In genomic region chr2:61889212-61889956, GRCh38 we compare ENCODE assay signal across 1 cellular context.
TF ChIP-seq lines count a peak whose summit lies in the region.

No MANE protein-coding gene starts in this region.

TF ChIP-seq in HepG2, 621 proteins besides CTCF, POLR2A, EP300 and RAD21:
- TF ChIP-seq ZBTB33 (CRISPR knock-in tag; IDR thresholded peaks at IDR 0.05) (peak; percentile 62), GTF2F1 (IDR thresholded peaks at IDR 0.05; ENCODE audit: low read length) (no peak), HNRNPL (IDR thresholded peaks at IDR 0.05; ENCODE audit: low read depth, low read length) (0 out of 2 replicates have a peak, but pooled peaks have one; percentile 4), MXD4 (CRISPR knock-in tag; IDR thresholded peaks at IDR 0.05) (no peak), NR2F2 (IDR thresholded peaks at IDR 0.05; ENCODE audit: borderline replicate concordance, low read depth) (no peak), TAF1 (CRISPR knock-in tag; IDR thresholded peaks at IDR 0.05) (no peak), HDAC6 (IDR thresholded peaks at IDR 0.05; ENCODE audit: low read depth, low read length) (no peak), NFKB2 (CRISPR knock-in tag; IDR thresholded peaks at IDR 0.05; ENCODE audit: borderline replicate concordance) (0 out of 2 replicates have a peak, but pooled peaks have one; percentile 30), ZNF776 (CRISPR knock-in tag; IDR thresholded peaks at IDR 0.05) (0 out of 2 replicates have a peak, but pooled peaks have one; percentile 23), KDM1A (CRISPR knock-in tag; IDR thresholded peaks at IDR 0.05) (no peak), ZNF790 (CRISPR knock-in tag; IDR thresholded peaks at IDR 0.05; ENCODE audit: borderline replicate concordance) (no peak), MYC (CRISPR knock-in tag; IDR thresholded peaks at IDR 0.05; ENCODE audit: borderline replicate concordance) (no peak), ADNP (CRISPR knock-in tag; IDR thresholded peaks at IDR 0.05) (0 out of 2 replicates have a peak, but pooled peaks have one; percentile 43), ZBTB7A (CRISPR knock-in tag; IDR thresholded peaks at IDR 0.05) (peak; percentile 38; the same call in 1 of the 2 replicates), ZNF30 (CRISPR knock-in tag; IDR thresholded peaks at IDR 0.05) (peak; percentile 43; the same call in 1 of the 2 replicates), ZNF343 (CRISPR knock-in tag; IDR thresholded peaks at IDR 0.05) (no peak), SAP130 (CRISPR knock-in tag; IDR thresholded peaks at IDR 0.05; ENCODE audit: low read depth) (no peak), MTF2 (CRISPR knock-in tag; IDR thresholded peaks at IDR 0.05; ENCODE audit: borderline replicate concordance) (0 out of 2 replicates have a peak, but pooled peaks have one; percentile 34), ZBTB38 (CRISPR knock-in tag; IDR thresholded peaks at IDR 0.05) (peak; percentile 97), NFE2 (CRISPR knock-in tag; IDR thresholded peaks at IDR 0.05) (no peak), PRPF4 (IDR thresholded peaks at IDR 0.05; ENCODE audit: low read depth, low read length, poor library complexity, severe bottlenecking) (peak; percentile 77), ZNF550 (CRISPR knock-in tag; IDR thresholded peaks at IDR 0.05; ENCODE audit: borderline replicate concordance) (no peak), DPF2 (CRISPR knock-in tag; IDR thresholded peaks at IDR 0.05; ENCODE audit: borderline replicate concordance, low read depth) (no peak), ZNF558 (CRISPR knock-in tag; IDR thresholded peaks at IDR 0.05; ENCODE audit: borderline replicate concordance) (no peak)
- TF ChIP-seq, protein P1, sequence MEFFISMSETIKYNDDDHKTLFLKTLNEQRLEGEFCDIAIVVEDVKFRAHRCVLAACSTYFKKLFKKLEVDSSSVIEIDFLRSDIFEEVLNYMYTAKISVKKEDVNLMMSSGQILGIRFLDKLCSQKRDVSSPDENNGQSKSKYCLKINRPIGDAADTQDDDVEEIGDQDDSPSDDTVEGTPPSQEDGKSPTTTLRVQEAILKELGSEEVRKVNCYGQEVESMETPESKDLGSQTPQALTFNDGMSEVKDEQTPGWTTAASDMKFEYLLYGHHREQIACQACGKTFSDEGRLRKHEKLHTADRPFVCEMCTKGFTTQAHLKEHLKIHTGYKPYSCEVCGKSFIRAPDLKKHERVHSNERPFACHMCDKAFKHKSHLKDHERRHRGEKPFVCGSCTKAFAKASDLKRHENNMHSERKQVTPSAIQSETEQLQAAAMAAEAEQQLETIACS (CRISPR knock-in tag; IDR thresholded peaks at IDR 0.05) = 0 out of 2 replicates have a peak, but pooled peaks have one; percentile 9
- TF ChIP-seq, protein P2, sequence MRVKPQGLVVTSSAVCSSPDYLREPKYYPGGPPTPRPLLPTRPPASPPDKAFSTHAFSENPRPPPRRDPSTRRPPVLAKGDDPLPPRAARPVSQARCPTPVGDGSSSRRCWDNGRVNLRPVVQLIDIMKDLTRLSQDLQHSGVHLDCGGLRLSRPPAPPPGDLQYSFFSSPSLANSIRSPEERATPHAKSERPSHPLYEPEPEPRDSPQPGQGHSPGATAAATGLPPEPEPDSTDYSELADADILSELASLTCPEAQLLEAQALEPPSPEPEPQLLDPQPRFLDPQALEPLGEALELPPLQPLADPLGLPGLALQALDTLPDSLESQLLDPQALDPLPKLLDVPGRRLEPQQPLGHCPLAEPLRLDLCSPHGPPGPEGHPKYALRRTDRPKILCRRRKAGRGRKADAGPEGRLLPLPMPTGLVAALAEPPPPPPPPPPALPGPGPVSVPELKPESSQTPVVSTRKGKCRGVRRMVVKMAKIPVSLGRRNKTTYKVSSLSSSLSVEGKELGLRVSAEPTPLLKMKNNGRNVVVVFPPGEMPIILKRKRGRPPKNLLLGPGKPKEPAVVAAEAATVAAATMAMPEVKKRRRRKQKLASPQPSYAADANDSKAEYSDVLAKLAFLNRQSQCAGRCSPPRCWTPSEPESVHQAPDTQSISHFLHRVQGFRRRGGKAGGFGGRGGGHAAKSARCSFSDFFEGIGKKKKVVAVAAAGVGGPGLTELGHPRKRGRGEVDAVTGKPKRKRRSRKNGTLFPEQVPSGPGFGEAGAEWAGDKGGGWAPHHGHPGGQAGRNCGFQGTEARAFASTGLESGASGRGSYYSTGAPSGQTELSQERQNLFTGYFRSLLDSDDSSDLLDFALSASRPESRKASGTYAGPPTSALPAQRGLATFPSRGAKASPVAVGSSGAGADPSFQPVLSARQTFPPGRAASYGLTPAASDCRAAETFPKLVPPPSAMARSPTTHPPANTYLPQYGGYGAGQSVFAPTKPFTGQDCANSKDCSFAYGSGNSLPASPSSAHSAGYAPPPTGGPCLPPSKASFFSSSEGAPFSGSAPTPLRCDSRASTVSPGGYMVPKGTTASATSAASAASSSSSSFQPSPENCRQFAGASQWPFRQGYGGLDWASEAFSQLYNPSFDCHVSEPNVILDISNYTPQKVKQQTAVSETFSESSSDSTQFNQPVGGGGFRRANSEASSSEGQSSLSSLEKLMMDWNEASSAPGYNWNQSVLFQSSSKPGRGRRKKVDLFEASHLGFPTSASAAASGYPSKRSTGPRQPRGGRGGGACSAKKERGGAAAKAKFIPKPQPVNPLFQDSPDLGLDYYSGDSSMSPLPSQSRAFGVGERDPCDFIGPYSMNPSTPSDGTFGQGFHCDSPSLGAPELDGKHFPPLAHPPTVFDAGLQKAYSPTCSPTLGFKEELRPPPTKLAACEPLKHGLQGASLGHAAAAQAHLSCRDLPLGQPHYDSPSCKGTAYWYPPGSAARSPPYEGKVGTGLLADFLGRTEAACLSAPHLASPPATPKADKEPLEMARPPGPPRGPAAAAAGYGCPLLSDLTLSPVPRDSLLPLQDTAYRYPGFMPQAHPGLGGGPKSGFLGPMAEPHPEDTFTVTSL (CRISPR knock-in tag; IDR thresholded peaks at IDR 0.05; ENCODE audit: borderline replicate concordance) = 0 out of 2 replicates have a peak, but pooled peaks have one; percentile 9
- TF ChIP-seq, protein P3, sequence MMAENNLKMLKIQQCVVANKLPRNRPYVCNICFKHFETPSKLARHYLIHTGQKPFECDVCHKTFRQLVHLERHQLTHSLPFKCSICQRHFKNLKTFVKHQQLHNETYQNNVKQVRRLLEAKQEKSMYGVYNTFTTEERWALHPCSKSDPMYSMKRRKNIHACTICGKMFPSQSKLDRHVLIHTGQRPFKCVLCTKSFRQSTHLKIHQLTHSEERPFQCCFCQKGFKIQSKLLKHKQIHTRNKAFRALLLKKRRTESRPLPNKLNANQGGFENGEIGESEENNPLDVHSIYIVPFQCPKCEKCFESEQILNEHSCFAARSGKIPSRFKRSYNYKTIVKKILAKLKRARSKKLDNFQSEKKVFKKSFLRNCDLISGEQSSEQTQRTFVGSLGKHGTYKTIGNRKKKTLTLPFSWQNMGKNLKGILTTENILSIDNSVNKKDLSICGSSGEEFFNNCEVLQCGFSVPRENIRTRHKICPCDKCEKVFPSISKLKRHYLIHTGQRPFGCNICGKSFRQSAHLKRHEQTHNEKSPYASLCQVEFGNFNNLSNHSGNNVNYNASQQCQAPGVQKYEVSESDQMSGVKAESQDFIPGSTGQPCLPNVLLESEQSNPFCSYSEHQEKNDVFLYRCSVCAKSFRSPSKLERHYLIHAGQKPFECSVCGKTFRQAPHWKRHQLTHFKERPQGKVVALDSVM (CRISPR knock-in tag; IDR thresholded peaks at IDR 0.05) = peak; percentile 48
- TF ChIP-seq, protein P4, sequence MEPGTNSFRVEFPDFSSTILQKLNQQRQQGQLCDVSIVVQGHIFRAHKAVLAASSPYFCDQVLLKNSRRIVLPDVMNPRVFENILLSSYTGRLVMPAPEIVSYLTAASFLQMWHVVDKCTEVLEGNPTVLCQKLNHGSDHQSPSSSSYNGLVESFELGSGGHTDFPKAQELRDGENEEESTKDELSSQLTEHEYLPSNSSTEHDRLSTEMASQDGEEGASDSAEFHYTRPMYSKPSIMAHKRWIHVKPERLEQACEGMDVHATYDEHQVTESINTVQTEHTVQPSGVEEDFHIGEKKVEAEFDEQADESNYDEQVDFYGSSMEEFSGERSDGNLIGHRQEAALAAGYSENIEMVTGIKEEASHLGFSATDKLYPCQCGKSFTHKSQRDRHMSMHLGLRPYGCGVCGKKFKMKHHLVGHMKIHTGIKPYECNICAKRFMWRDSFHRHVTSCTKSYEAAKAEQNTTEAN (CRISPR knock-in tag; conservative IDR thresholded peaks at IDR 0.05) = no peak
TF ChIP-seq in HepG2: peak in this region for 13.
